Comparison of ENCODE assay signal across 12 cellular contexts in the genomic region with DNA sequence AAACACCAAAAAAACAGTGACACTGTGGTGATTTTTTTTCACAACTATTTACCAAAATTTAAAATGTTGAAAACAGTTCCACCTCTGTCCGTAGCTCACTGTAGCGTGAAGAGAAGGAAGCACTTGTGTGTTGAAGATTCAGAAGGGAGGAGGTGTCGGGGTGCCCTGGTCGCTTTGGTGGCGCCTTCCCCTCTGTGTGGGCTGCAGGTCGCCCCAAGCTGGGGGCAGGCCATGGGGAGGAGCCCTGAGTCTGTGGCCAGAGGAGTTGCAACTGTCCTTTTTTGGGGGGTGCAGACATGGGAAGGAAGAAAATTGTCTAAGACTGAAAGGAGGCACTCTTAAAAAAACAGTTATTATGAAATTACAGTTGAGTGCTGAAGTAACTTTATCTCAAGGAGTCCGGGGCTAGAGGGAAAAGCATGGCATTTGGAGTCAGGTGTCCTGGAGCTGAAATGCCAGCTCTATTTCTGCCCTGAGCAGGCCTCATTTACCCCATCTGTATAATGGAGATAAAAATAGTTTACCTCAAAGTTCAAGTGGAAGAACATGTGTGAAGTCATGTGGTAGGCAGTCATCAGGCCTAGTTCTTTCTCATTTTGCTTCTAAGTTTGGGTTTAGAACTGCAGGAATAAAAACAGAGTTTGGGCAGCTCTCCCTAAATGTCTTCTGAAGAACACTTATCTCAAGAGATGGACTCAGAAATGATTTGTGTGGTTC.
A peak's percentile ranks its signal among the peaks of the same experiment; 100 is the strongest.
DNase-seq lines count a peak whose midpoint lies in the region; ATAC-seq, FAIRE-seq and TF ChIP-seq lines count a peak whose summit lies in the region.
"Had no signal": no experiment of that assay in that cellular context is flagged by ENCODE, and none has a peak within 500 bp of the region (broad histone marks: within the 10 kb centered on the region; RNA-seq: fewer than 3 reads in every experiment).

No MANE protein-coding gene starts in this region.

- RAD21 ChIA-PET in GM12878 (lab: Charles Lee; ENCODE audit: unreplicated experiment): interaction anchor here (0.7 to 3.3 kb wide), 9 partner anchors 15 to 102 kb away, joined by 3 to 15 read pairs (median 3); no protein-coding TSS in a partner anchor

- no peaks in the 10 kb centered on the region for H3K9me2 ChIP-seq in DOHH2 (replicated peaks; ENCODE audit: control insufficient read depth, low read length)

- TF ChIP-seq RAD21 in GM12878 (IDR thresholded peaks at IDR 0.05; ENCODE audit: insufficient read depth, low read depth, low read length): no peak

- H3K9me3 Mint-ChIP-seq in Calu3 (ENCODE audit: low read depth, unreplicated experiment) (no peaks in the 10 kb centered on the region), nephron progenitor cell (no peaks in the 10 kb centered on the region)

- TF ChIP-seq CTCF in DOHH2 (IDR thresholded peaks at IDR 0.05; ENCODE audit: low read depth, low read length, poor library complexity, severe bottlenecking) (no peak), GM12878 (IDR thresholded peaks at IDR 0.05 in 2 of 3, conservative IDR thresholded peaks at IDR 0.05 in 1 of 3; ENCODE audit: control insufficient read depth in 2 of 3, extremely low read depth in 1 of 3, insufficient read depth in 1 of 3, low read depth in 3 of 3, low read length in 3 of 3) (no peak), Calu3 (IDR thresholded peaks at IDR 0.05; ENCODE audit: unreplicated experiment) (no peak), nephron progenitor cell (IDR thresholded peaks at IDR 0.05) (no peak)

- H3K4me1 Mint-ChIP-seq in Calu3 (ENCODE audit: low read depth, unreplicated experiment): no peaks in the 10 kb centered on the region
- H3K4me1 Mint-ChIP-seq in nephron progenitor cell: peaks cover 15% of the 10 kb centered on the region

- no peak overlapping the region; the same call in none of the 2 replicates for H2AFZ ChIP-seq in GM12878 (ENCODE audit: control insufficient read depth, low read depth, low read length)

- no peak for TF ChIP-seq EP300 in GM12878 (IDR thresholded peaks at IDR 0.05; ENCODE audit: borderline replicate concordance in 1 of 2, control insufficient read depth in 1 of 2, low read depth in 2 of 2, low read length in 2 of 2)

- BruUV-seq in GM12878 (replicated peaks; lab: Mats Ljungman, UMichigan) (TSS peak; percentile 35), Calu3 (replicated peaks; lab: Mats Ljungman, UMichigan) (no TSS peak)

- no peak overlapping the region for H3K9ac ChIP-seq in GM12878 (ENCODE audit: control insufficient read depth, insufficient read depth, low read length)

- H3K36me3 ChIP-seq in DOHH2 (ENCODE audit: control insufficient read depth, low read length): no peaks in the 10 kb centered on the region
- no peaks in the 10 kb centered on the region for H3K36me3 ChIP-seq in GM12878 (ENCODE audit: control insufficient read depth in 2 of 2, insufficient read depth in 2 of 2, low read length in 1 of 2)

- H3K79me2 ChIP-seq in DOHH2 (ENCODE audit: control insufficient read depth, low read length) (no peaks in the 10 kb centered on the region), GM12878 (ENCODE audit: control insufficient read depth, insufficient read depth, low read length) (no peaks in the 10 kb centered on the region)

- peak; percentile 79 for ATAC-seq in GM19452 (IDR thresholded peaks at IDR 0.05; ENCODE audit: unreplicated experiment)
- ATAC-seq in HG03097 (IDR thresholded peaks at IDR 0.05; ENCODE audit: low FRiP score, unreplicated experiment): peak; percentile 70
- ATAC-seq in GM12878: peak; percentile 97
- ATAC-seq: activated CD4-positive, alpha-beta T cell treated with anti-CD3 and anti-CD28 coated beads for 36 hours had no signal

- intact Hi-C loops in GM12878 (cut with micrococcal nuclease; ENCODE audit: unreplicated experiment): no loop called here
- intact Hi-C loops in Calu3 (cut with micrococcal nuclease; ENCODE audit: unreplicated experiment): no loop called here

- no peak for TF ChIP-seq POLR2A in GM12878 (IDR thresholded peaks at IDR 0.05; ENCODE audit: low read depth, low read length)

- H3K27ac Mint-ChIP-seq in Calu3 (ENCODE audit: unreplicated experiment): no peak overlapping the region
- H3K27ac Mint-ChIP-seq in nephron progenitor cell: no peak overlapping the region
- H3K27ac Mint-ChIP-seq: activated CD4-positive, alpha-beta T cell treated with anti-CD3 and anti-CD28 coated beads for 36 hours; HFFc6 had no signal

- no peaks in the 10 kb centered on the region for H3K27me3 ChIP-seq in DOHH2 (ENCODE audit: control insufficient read depth, low read length)
- H3K27me3 ChIP-seq in GM12878 (replicated peaks in 1 of 2; ENCODE audit: control insufficient read depth in 2 of 2, insufficient read depth in 2 of 2, low read length in 1 of 2): no peaks in the 10 kb centered on the region

- H3K36me3 Mint-ChIP-seq in Calu3 (ENCODE audit: insufficient read depth, unreplicated experiment): no peaks in the 10 kb centered on the region
- H3K36me3 Mint-ChIP-seq in nephron progenitor cell (ENCODE audit: low read depth): peaks cover 37% of the 10 kb centered on the region

- no peaks in the 10 kb centered on the region for H3K27me3 Mint-ChIP-seq in Calu3 (ENCODE audit: unreplicated experiment)
- H3K27me3 Mint-ChIP-seq in nephron progenitor cell (ENCODE audit: low read depth, poor library complexity): peaks cover 6% of the 10 kb centered on the region
- H3K27me3 Mint-ChIP-seq: activated CD4-positive, alpha-beta T cell treated with anti-CD3 and anti-CD28 coated beads for 36 hours had no signal

- H3K4me3 Mint-ChIP-seq in Calu3 (ENCODE audit: low read depth, unreplicated experiment) (no peak overlapping the region), nephron progenitor cell (no peak overlapping the region)
- H3K4me3 Mint-ChIP-seq: activated CD4-positive, alpha-beta T cell treated with anti-CD3 and anti-CD28 coated beads for 36 hours; HFFc6 had no signal

- H4K20me1 ChIP-seq in DOHH2 (ENCODE audit: control insufficient read depth, insufficient read depth, low read depth, low read length) (no peaks in the 10 kb centered on the region), GM12878 (ENCODE audit: control insufficient read depth, insufficient read depth) (no peaks in the 10 kb centered on the region)

- H3K9me3 ChIP-seq in DOHH2 (ENCODE audit: control insufficient read depth, insufficient read depth, low read length) (no peaks in the 10 kb centered on the region), GM12878 (replicated peaks; ENCODE audit: control insufficient read depth, insufficient read depth, low read length) (no peaks in the 10 kb centered on the region)

- H3K4me3 ChIP-seq in DOHH2 (ENCODE audit: low read length): no peak overlapping the region
- peak overlapping the region; percentile 7; the same call in 1 of the 2 replicates for H3K4me3 ChIP-seq in GM12878

- DNase-seq in GM12878 (ENCODE audit: low read depth, low spot score): peak; percentile 37
- no peak for DNase-seq in Calu3
- DNase-seq in nephron progenitor cell: no peak
- no peak for DNase-seq in NCI-H1436 (lab: John Stamatoyannopoulos, UW)
- DNase-seq in HK-2 (ENCODE audit: unreplicated experiment): no peak
- DNase-seq: activated CD4-positive, alpha-beta T cell treated with anti-CD3 and anti-CD28 coated beads for 36 hours; cerebellar nuclear complex; HFFc6; NK-92 treated with Interleukin-12 subunit alpha and Interleukin-12 subunit beta, amount 100 ng/mL, for 24 hours had no signal

- no peaks in the 10 kb centered on the region for H3F3A ChIP-seq in DOHH2 (ENCODE audit: control insufficient read depth, insufficient read depth)

- H3K4me1 ChIP-seq in DOHH2 (ENCODE audit: control insufficient read depth, low read length) (peaks cover 14% of the 10 kb centered on the region), GM12878 (ENCODE audit: control insufficient read depth, insufficient read depth, low read length) (peaks cover 17% of the 10 kb centered on the region)

- CTCF ChIA-PET in GM12878 (lab: Yijun Ruan, JAX): interaction anchor here (0.7 to 9.5 kb wide), 13 partner anchors 14 to 133 kb away, joined by 3 to 78 read pairs (median 4); partner anchors contain the start of gene RNF144A
- CTCF ChIA-PET in Calu3 (lab: Charles Lee): no interaction called here

- peak overlapping the region; percentile 34 for H3K4me2 ChIP-seq in DOHH2 (ENCODE audit: low read length)
- H3K4me2 ChIP-seq in GM12878 (ENCODE audit: control insufficient read depth, insufficient read depth): peak overlapping the region; percentile 68

- 50% methylated on average over 7 of the region's 7 CpGs for WGBS in GM12878 (ENCODE audit: insufficient coverage, insufficient replicate concordance, low lambda C conversion rate, missing lambda C conversion rate)

- in situ Hi-C loops in GM12878 (cut with MboI): no loop called here

- H3K27ac ChIP-seq in DOHH2 (ENCODE audit: low read depth, low read length) (no peak overlapping the region), GM12878 (ENCODE audit: control insufficient read depth, insufficient read depth) (peak overlapping the region; percentile 42; the same call in 1 of the 2 replicates)

- POLR2A ChIA-PET in GM12878 (lab: Charles Lee): interaction anchor here (0.6 to 1.5 kb wide), 3 partner anchors 9 to 83 kb away, joined by 3 to 4 read pairs (median 4); no protein-coding TSS in a partner anchor

- peak; percentile 38 for FAIRE-seq in GM12878 (lab: Jason Lieb, UNC)

- SMC1A ChIA-PET in GM12878 (lab: Charles Lee; ENCODE audit: uncharacterized antibody, unreplicated experiment): interaction anchor here (0.6 to 4.1 kb wide), 11 partner anchors 14 to 89 kb away, joined by 3 to 37 read pairs (median 5); no protein-coding TSS in a partner anchor

TF ChIP-seq in GM12878, 131 proteins besides CTCF, POLR2A, EP300 and RAD21 (continues in another document):
- peak; percentile 70; the same call in 1 of the 2 replicates for TF ChIP-seq PAX5 (IDR thresholded peaks at IDR 0.05; ENCODE audit: borderline replicate concordance, low read depth, low read length)
- TF ChIP-seq BHLHE40 (IDR thresholded peaks at IDR 0.05; ENCODE audit: borderline replicate concordance in 1 of 2, low read depth in 2 of 2, low read length in 1 of 2): no peak
- TF ChIP-seq ZNF384 (IDR thresholded peaks at IDR 0.05; ENCODE audit: borderline replicate concordance, low read depth, low read length): peak; percentile 35; the same call in 1 of the 2 replicates
- TF ChIP-seq JUNB (IDR thresholded peaks at IDR 0.05): no peak
- no peak for TF ChIP-seq PBX3 (IDR thresholded peaks at IDR 0.05; ENCODE audit: insufficient replicate concordance, low read depth, low read length)
- peak; percentile 23 for TF ChIP-seq MEF2B (IDR thresholded peaks at IDR 0.05; ENCODE audit: partially characterized antibody, poor library complexity, severe bottlenecking)
- no peak for TF ChIP-seq ZNF207 (IDR thresholded peaks at IDR 0.05; ENCODE audit: borderline replicate concordance)
